Comparison of ENCODE assay signal across 17 cellular contexts in the genomic region with DNA sequence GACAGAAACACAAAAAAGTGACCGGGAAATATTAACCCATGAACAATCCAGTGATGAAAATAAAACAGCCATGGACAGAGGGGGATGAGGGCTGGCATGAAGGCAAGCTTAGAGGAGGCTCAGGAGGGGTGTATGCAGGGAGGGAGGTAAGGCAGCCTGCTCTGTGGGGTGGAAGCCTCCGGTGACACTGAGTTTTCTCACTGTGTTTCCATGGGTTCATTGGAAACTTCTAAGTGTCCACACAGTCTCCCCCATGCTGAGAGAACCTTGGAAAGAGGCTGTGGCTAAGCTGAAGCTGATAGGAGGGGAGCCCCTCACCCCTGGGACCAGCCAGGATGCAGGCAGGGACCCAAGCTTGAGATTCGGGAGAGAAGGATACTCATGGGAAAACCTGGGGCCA. TPM values are rescaled to one million over a fixed set of nuclear protein-coding genes. Genes with fewer than 3 reads are reported as not detected.
A peak's percentile ranks its signal among the peaks of the same experiment; 100 is the strongest.
DNase-seq lines count a peak whose midpoint lies in the region; ATAC-seq and TF ChIP-seq lines count a peak whose summit lies in the region.
"Had no signal": no experiment of that assay in that cellular context is flagged by ENCODE, and none has a peak within 500 bp of the region (broad histone marks: within the 10 kb centered on the region; RNA-seq: fewer than 3 reads in every experiment).

No MANE protein-coding gene starts in this region.

- no peak for TF ChIP-seq CTCF in WTC11 (IDR thresholded peaks at IDR 0.05)
- TF ChIP-seq CTCF in left lung (IDR thresholded peaks at IDR 0.05) = no peak
- no peak for TF ChIP-seq CTCF in adrenal gland (IDR thresholded peaks at IDR 0.05)

- ATAC-seq in WTC11 = no peak
- no peak for ATAC-seq in left lung

- H3K9me3 Mint-ChIP-seq in activated naive CD4-positive, alpha-beta T cell treated with anti-CD3 and anti-CD28 coated beads, Interleukin-2, amount 10 ng/mL, durations not matched to agents 7 days and 5 days = no peaks in the 10 kb centered on the region
- H3K9me3 Mint-ChIP-seq in activated naive CD4-positive, alpha-beta T cell treated with anti-CD3 and anti-CD28 coated beads for 36 hours = peaks cover 7% of the 10 kb centered on the region
- H3K9me3 Mint-ChIP-seq in WTC11 = peaks cover 13% of the 10 kb centered on the region
- H3K9me3 Mint-ChIP-seq: CD4-positive, alpha-beta T cell; HFFc6 had no signal

- no peak overlapping the region for H3K27ac Mint-ChIP-seq in activated naive CD4-positive, alpha-beta T cell treated with anti-CD3 and anti-CD28 coated beads, Interleukin-2, amount 10 ng/mL, durations not matched to agents 7 days and 5 days
- no peak overlapping the region for H3K27ac Mint-ChIP-seq in activated naive CD4-positive, alpha-beta T cell treated with anti-CD3 and anti-CD28 coated beads for 36 hours
- H3K27ac Mint-ChIP-seq in WTC11 = no peak overlapping the region
- H3K27ac Mint-ChIP-seq: CD4-positive, alpha-beta T cell; HFFc6 had no signal

- H3K4me1 ChIP-seq in left lung = peaks cover 2 to 13% of the 10 kb centered on the region in 2 donors
- peaks cover 7 to 9% of the 10 kb centered on the region in 2 donors for H3K4me1 ChIP-seq in adrenal gland (replicated peaks in 1 of 2)
- H3K4me1 ChIP-seq: BE2C, Caco-2, HAP-1 had no signal

- no peak overlapping the region for H3K4me3 Mint-ChIP-seq in activated naive CD4-positive, alpha-beta T cell treated with anti-CD3 and anti-CD28 coated beads, Interleukin-2, amount 10 ng/mL, durations not matched to agents 7 days and 5 days
- H3K4me3 Mint-ChIP-seq in activated naive CD4-positive, alpha-beta T cell treated with anti-CD3 and anti-CD28 coated beads for 36 hours = no peak overlapping the region
- no peak overlapping the region for H3K4me3 Mint-ChIP-seq in WTC11
- H3K4me3 Mint-ChIP-seq: CD4-positive, alpha-beta T cell; HFFc6 had no signal

- intact Hi-C loops in activated naive CD4-positive, alpha-beta T cell treated with anti-CD3 and anti-CD28 coated beads for 36 hours (cut with micrococcal nuclease) = no loop called here
- intact Hi-C loops in left lung (cut with DNase I) = no loop called here
- intact Hi-C loops in adrenal gland (cut with DNase I) = no loop called here

- peaks cover 0 to 7% of the 10 kb centered on the region in 2 donors for H3K9me3 ChIP-seq in left lung
- no peaks in the 10 kb centered on the region for H3K9me3 ChIP-seq in adrenal gland (replicated peaks in 1 of 3)
- H3K9me3 ChIP-seq: Caco-2, HAP-1 had no signal

- peaks cover 13% of the 10 kb centered on the region for H3K4me1 Mint-ChIP-seq in activated naive CD4-positive, alpha-beta T cell treated with anti-CD3 and anti-CD28 coated beads, Interleukin-2, amount 10 ng/mL, durations not matched to agents 7 days and 5 days
- H3K4me1 Mint-ChIP-seq in activated naive CD4-positive, alpha-beta T cell treated with anti-CD3 and anti-CD28 coated beads for 36 hours (ENCODE audit: low read depth) = peaks cover 22% of the 10 kb centered on the region
- H3K4me1 Mint-ChIP-seq in WTC11 = peaks cover 33% of the 10 kb centered on the region

- POLR2A ChIA-PET in WTC11 (lab: Charles Lee) = no interaction called here

- peaks cover 81% of the 10 kb centered on the region for H3K27me3 Mint-ChIP-seq in activated naive CD4-positive, alpha-beta T cell treated with anti-CD3 and anti-CD28 coated beads, Interleukin-2, amount 10 ng/mL, durations not matched to agents 7 days and 5 days
- H3K27me3 Mint-ChIP-seq in activated naive CD4-positive, alpha-beta T cell treated with anti-CD3 and anti-CD28 coated beads for 36 hours (ENCODE audit: low read depth) = peaks cover 57% of the 10 kb centered on the region
- peaks cover 78% of the 10 kb centered on the region for H3K27me3 Mint-ChIP-seq in WTC11 (ENCODE audit: low read depth)

- no peak for TF ChIP-seq POLR2A in adrenal gland (IDR thresholded peaks at IDR 0.05)

- H3K27ac ChIP-seq in left lung (no peak overlapping the region), adrenal gland (no peak overlapping the region)
- H3K27ac ChIP-seq: HL-60 had no signal

- 83 to 90% (median 88%) methylated on average over 2 to 3 of the region's 3 CpGs for WGBS in adrenal gland, 4 donors

- CTCF ChIA-PET in activated naive CD4-positive, alpha-beta T cell treated with anti-CD3 and anti-CD28 coated beads, Interleukin-2, amount 10 ng/mL, durations not matched to agents 7 days and 5 days (lab: Charles Lee) = interaction anchor here (1.0 kb wide), 1 partner anchor 362 kb away, joined by 6 read pairs; no protein-coding TSS in a partner anchor
- CTCF ChIA-PET in activated naive CD4-positive, alpha-beta T cell treated with anti-CD3 and anti-CD28 coated beads for 36 hours (lab: Charles Lee) = no interaction called here
- CTCF ChIA-PET in WTC11 (lab: Charles Lee) = interaction anchor here (3.1 to 4.0 kb wide), 2 partner anchors 14 to 317 kb away, joined by 10 to 16 read pairs; no protein-coding TSS in a partner anchor

- DNase-seq in activated naive CD4-positive, alpha-beta T cell treated with anti-CD3 and anti-CD28 coated beads, Interleukin-2, amount 10 ng/mL, durations not matched to agents 7 days and 5 days = peak; percentile 12
- no peak for DNase-seq in activated naive CD4-positive, alpha-beta T cell treated with anti-CD3 and anti-CD28 coated beads for 36 hours
- peak; percentile 3 for DNase-seq in WTC11 (ENCODE audit: low spot score)
- peak; percentile 4 to 11 for DNase-seq in left lung
- no peak for DNase-seq in adrenal gland
- no peak for DNase-seq in A172 (ENCODE audit: low spot score)
- no peak for DNase-seq in NAMALWA (ENCODE audit: low spot score)
- DNase-seq: ACHN, C1 segment of cervical spinal cord, Caco-2, HFFc6 had no signal

- H3K27me3 ChIP-seq in left lung = peaks cover 43 to 68% of the 10 kb centered on the region in 2 donors
- peaks cover 43% of the 10 kb centered on the region for H3K27me3 ChIP-seq in adrenal gland

- H3K36me3 ChIP-seq in left lung (no peaks in the 10 kb centered on the region), adrenal gland (replicated peaks in 1 of 2) (no peaks in the 10 kb centered on the region)
- H3K36me3 ChIP-seq: BE2C, HAP-1 had no signal

- H3K4me3 ChIP-seq in left lung (no peak overlapping the region), adrenal gland (no peak overlapping the region)
- H3K4me3 ChIP-seq: HAP-1 had no signal

- H3K36me3 Mint-ChIP-seq in activated naive CD4-positive, alpha-beta T cell treated with anti-CD3 and anti-CD28 coated beads, Interleukin-2, amount 10 ng/mL, durations not matched to agents 7 days and 5 days = peaks cover 5% of the 10 kb centered on the region
- no peaks in the 10 kb centered on the region for H3K36me3 Mint-ChIP-seq in activated naive CD4-positive, alpha-beta T cell treated with anti-CD3 and anti-CD28 coated beads for 36 hours (ENCODE audit: low read depth)
- peaks cover 4% of the 10 kb centered on the region for H3K36me3 Mint-ChIP-seq in WTC11

TF ChIP-seq in WTC11, 78 proteins besides CTCF, POLR2A, EP300 and RAD21:
- no peak for TF ChIP-seq JAZF1 (CRISPR knock-in tag; IDR thresholded peaks at IDR 0.05)

RNA-seq across cellular contexts. Expression of gene SKOR1, which starts 6.8 kb away (rescaled TPM):
- under 1 TPM; 0.07 to 0.15 TPM for total RNA-seq in activated naive CD4-positive, alpha-beta T cell treated with anti-CD3 and anti-CD28 coated beads for 36 hours
- 0.09 to 0.22 TPM (median 0.11 TPM) in 3 replicates for total RNA-seq in WTC11 (2021)
- total RNA-seq in left lung = under 1 TPM; 0.12 to 0.34 TPM
- 1 to 10 TPM in 1 of 8 donors, under 1 TPM in 7; 0.24 to 1.3 (median 0.50) TPM for total RNA-seq in adrenal gland
- 1 to 10 TPM in 2 of 3 donors, not detected in 1; 1.0 to 1.1 TPM for polyA plus RNA-seq in adrenal gland
- not detected in 2 replicates for total RNA-seq in A172 (2014; rRNA removed; shearing (Covaris generic))
- total RNA-seq: Caco-2, HT1080 had no signal

RNA-seq across cellular contexts. Expression of gene RNU6-1, which starts 21.4 kb away (rescaled TPM):
- total RNA-seq in activated naive CD4-positive, alpha-beta T cell treated with anti-CD3 and anti-CD28 coated beads for 36 hours = not detected
- total RNA-seq in WTC11 (2021) = not detected in 3 replicates
- not detected for total RNA-seq in left lung
- not detected for total RNA-seq in adrenal gland
- polyA plus RNA-seq in adrenal gland = not detected
- not detected in 2 replicates for total RNA-seq in A172 (2014; rRNA removed; shearing (Covaris generic))
- total RNA-seq: Caco-2; CD4-positive, alpha-beta T cell; H1; HFFc6; HT1080 had no signal
- polyA plus RNA-seq: H1 had no signal

Comparison
In these comparisons a context has a peak if more than half of its experiments do, and no peak if none do; other contexts are left out.
1. DNase-seq: peak in activated naive CD4-positive, alpha-beta T cell treated with anti-CD3 and anti-CD28 coated beads, Interleukin-2, amount 10 ng/mL, durations not matched to agents 7 days and 5 days (single experiment), WTC11 (single experiment) and left lung (2 of 2); none in activated naive CD4-positive, alpha-beta T cell treated with anti-CD3 and anti-CD28 coated beads for 36 hours (single experiment), adrenal gland (0 of 7), A172 (single experiment) and NAMALWA (single experiment).